3 cellular contexts compared by ENCODE assay signal in the genomic region with DNA sequence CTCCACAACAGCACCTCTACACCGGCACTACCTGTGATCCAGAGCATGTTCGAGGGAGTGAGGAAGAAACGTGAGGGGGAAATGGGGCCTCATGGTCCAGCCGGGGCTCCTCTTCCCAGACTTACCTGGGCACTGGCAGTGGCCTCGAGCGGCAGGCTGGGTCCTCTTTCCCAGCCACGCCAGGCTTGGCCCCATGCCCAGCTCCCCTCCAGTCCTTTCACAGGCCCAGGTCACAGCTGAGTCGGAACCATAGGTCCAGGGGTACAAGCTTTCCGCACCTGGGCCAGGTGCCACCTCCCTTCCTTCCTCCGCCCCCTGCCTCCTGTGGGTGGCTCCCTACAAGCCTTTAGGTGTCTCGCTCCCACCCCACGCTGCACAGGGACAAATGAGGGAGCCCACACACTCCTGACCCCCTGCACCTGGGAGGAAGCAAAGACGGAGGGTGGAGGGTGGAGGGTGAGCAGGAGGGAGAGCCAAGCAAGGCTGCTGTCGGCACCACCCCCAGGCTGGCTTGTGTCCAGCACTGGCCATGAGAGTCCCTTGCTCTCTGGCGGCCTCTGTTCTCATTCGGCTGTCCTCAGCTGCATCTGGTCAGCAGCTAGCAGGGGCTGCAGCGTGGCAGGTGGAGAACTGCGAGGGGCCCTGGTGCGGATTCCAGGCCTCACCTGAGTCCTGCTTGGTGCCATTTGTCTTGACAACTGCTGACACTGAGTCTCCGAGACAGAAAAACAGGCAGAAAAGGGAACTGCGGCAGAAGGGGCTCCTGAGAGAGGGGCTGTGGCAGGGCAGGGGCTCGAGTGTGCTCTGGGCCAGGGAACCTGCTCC.
TF ChIP-seq lines count a peak whose summit lies in the region.

No MANE protein-coding gene starts in this region.

TF ChIP-seq in SK-N-SH, 30 proteins besides CTCF, POLR2A, EP300 and RAD21 (continues in another document):
- TF ChIP-seq REST (IDR thresholded peaks at IDR 0.05; ENCODE audit: low read depth, low read length) (no peak), FOXM1 (IDR thresholded peaks at IDR 0.05; ENCODE audit: low read depth) (no peak), MAX (IDR thresholded peaks at IDR 0.05; ENCODE audit: low read depth) (no peak), SMC3 (IDR thresholded peaks at IDR 0.05; ENCODE audit: low read depth, low read length) (no peak), NRF1 (IDR thresholded peaks at IDR 0.05; ENCODE audit: low read depth, low read length) (no peak), TAF1 (IDR thresholded peaks at IDR 0.05; ENCODE audit: borderline replicate concordance, low read depth, low read length) (no peak), ELF1 (IDR thresholded peaks at IDR 0.05) (no peak), ZBTB33 (IDR thresholded peaks at IDR 0.05; ENCODE audit: borderline replicate concordance, low read depth) (no peak), MXI1 (IDR thresholded peaks at IDR 0.05; ENCODE audit: low read depth, low read length) (no peak), RXRA (IDR thresholded peaks at IDR 0.05; ENCODE audit: borderline replicate concordance, low read depth) (no peak), POLR2AphosphoS5 (IDR thresholded peaks at IDR 0.05; ENCODE audit: low read depth, low read length) (no peak)

TF ChIP-seq in SK-N-SH treated with all-trans-retinoic acid at 6 μM for 48 hours, 23 proteins besides CTCF, POLR2A, EP300 and RAD21:
- no peak for TF ChIP-seq BACH2 (CRISPR knock-in tag; IDR thresholded peaks at IDR 0.05; ENCODE audit: borderline replicate concordance)
- TF ChIP-seq RARB (CRISPR knock-in tag; IDR thresholded peaks at IDR 0.05), result no peak
- TF ChIP-seq ISL1 (CRISPR knock-in tag; IDR thresholded peaks at IDR 0.05), result no peak
- TF ChIP-seq CSRNP3 (CRISPR knock-in tag; IDR thresholded peaks at IDR 0.05), result no peak
- no peak for TF ChIP-seq TCF4 (CRISPR knock-in tag; IDR thresholded peaks at IDR 0.05; ENCODE audit: borderline replicate concordance)
- no peak for TF ChIP-seq OSR1 (CRISPR knock-in tag; IDR thresholded peaks at IDR 0.05)
- TF ChIP-seq POU6F1 (CRISPR knock-in tag; IDR thresholded peaks at IDR 0.05; ENCODE audit: borderline replicate concordance, low read depth), result no peak
- TF ChIP-seq SNAI2 (CRISPR knock-in tag; IDR thresholded peaks at IDR 0.05), result no peak

TF ChIP-seq in K562, 482 proteins besides CTCF, POLR2A, EP300 and RAD21:
- no peak for TF ChIP-seq ZNF197 (CRISPR knock-in tag; IDR thresholded peaks at IDR 0.05; ENCODE audit: low read depth)
- TF ChIP-seq SPI1 (IDR thresholded peaks at IDR 0.05; ENCODE audit: borderline replicate concordance, low read depth, low read length), result no peak
- TF ChIP-seq CTCFL (IDR thresholded peaks at IDR 0.05; ENCODE audit: borderline replicate concordance, insufficient read depth, low read depth, low read length, poor library complexity, severe bottlenecking), result no peak
- no peak for TF ChIP-seq GTF3C2 (IDR thresholded peaks at IDR 0.05; ENCODE audit: borderline replicate concordance, extremely low read depth, insufficient read length)
- no peak for TF ChIP-seq MAX (CRISPR knock-in tag; IDR thresholded peaks at IDR 0.05)
- TF ChIP-seq, protein P1, sequence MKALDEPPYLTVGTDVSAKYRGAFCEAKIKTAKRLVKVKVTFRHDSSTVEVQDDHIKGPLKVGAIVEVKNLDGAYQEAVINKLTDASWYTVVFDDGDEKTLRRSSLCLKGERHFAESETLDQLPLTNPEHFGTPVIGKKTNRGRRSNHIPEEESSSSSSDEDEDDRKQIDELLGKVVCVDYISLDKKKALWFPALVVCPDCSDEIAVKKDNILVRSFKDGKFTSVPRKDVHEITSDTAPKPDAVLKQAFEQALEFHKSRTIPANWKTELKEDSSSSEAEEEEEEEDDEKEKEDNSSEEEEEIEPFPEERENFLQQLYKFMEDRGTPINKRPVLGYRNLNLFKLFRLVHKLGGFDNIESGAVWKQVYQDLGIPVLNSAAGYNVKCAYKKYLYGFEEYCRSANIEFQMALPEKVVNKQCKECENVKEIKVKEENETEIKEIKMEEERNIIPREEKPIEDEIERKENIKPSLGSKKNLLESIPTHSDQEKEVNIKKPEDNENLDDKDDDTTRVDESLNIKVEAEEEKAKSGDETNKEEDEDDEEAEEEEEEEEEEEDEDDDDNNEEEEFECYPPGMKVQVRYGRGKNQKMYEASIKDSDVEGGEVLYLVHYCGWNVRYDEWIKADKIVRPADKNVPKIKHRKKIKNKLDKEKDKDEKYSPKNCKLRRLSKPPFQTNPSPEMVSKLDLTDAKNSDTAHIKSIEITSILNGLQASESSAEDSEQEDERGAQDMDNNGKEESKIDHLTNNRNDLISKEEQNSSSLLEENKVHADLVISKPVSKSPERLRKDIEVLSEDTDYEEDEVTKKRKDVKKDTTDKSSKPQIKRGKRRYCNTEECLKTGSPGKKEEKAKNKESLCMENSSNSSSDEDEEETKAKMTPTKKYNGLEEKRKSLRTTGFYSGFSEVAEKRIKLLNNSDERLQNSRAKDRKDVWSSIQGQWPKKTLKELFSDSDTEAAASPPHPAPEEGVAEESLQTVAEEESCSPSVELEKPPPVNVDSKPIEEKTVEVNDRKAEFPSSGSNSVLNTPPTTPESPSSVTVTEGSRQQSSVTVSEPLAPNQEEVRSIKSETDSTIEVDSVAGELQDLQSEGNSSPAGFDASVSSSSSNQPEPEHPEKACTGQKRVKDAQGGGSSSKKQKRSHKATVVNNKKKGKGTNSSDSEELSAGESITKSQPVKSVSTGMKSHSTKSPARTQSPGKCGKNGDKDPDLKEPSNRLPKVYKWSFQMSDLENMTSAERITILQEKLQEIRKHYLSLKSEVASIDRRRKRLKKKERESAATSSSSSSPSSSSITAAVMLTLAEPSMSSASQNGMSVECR (CRISPR knock-in tag; IDR thresholded peaks at IDR 0.05), result no peak
- no peak for TF ChIP-seq POLR2B (IDR thresholded peaks at IDR 0.05; ENCODE audit: low read depth, partially characterized antibody)
- peak; percentile 73 for TF ChIP-seq NFIC (IDR thresholded peaks at IDR 0.05)
